Comparison of ENCODE assay signal across 9 cellular contexts in the genomic region with DNA sequence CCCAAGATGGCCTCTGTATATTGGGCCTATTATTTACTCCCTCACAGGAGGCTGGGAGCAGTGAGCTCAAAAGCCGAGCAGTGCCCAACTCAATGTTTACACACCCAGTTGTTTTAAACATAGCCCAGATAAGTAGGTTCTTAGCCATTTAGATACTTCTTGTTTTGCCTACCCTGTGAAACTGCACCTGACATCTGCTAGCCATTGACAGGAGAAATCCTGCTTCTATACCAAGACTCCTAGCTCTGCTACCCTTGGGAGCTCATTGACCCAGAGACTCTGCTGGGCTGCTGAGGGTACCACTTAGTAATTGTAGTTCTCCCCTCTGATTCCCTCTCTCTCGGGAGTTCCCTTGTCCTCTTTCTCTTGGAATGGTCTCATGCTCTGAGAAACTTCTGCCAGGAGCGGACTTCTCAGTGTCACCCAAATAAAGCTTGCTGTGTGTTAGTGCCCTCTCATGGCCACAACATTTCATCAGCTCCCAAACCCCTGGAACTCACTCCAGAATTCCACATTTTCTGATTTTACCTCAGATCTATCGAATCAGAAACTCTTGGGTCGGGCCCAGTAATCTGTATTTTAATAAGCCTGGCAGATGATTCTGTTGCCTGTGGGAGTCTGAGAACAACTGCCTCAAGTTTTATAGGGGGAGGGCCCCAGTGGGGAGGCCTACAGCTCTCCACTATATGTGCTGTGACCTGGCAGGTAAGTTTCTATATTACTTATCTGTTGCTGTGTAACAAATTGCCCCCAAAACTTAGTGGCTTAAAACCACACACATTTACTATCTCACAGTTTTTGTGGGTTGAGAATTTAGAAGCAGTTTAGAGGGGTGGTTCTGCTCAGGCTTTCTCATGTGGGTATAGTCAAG.
DNase-seq lines count a peak whose midpoint lies in the region; ATAC-seq, FAIRE-seq and TF ChIP-seq lines count a peak whose summit lies in the region.
"Had no signal": no experiment of that assay in that cellular context is flagged by ENCODE, and none has a peak within 500 bp of the region (broad histone marks: within the 10 kb centered on the region; RNA-seq: fewer than 3 reads in every experiment).

No MANE protein-coding gene starts in this region.

- H3K27me3 ChIP-seq in pancreas (peaks cover 0 to 4% (median 0%) of the 10 kb centered on the region in 4 donors), trophoblast cell (ENCODE audit: insufficient read depth, low read length) (no peaks in the 10 kb centered on the region)
- no peaks in the 10 kb centered on the region for H3K27me3 ChIP-seq in effector memory CD4-positive, alpha-beta T cell (replicated peaks; ENCODE audit: control insufficient read depth, insufficient read depth, low read length, poor library complexity, severe bottlenecking)

- H3K18ac ChIP-seq in trophoblast cell (ENCODE audit: low read length): no peak overlapping the region

- H3K9ac ChIP-seq in trophoblast cell (ENCODE audit: low read length): no peak overlapping the region

- H2BK120ac ChIP-seq in trophoblast cell (ENCODE audit: insufficient read depth, low read length, poor library complexity): no peak overlapping the region

- no peak overlapping the region for H2AK5ac ChIP-seq in trophoblast cell (ENCODE audit: low read length)

- H3K9me3 ChIP-seq in pancreas (no peaks in the 10 kb centered on the region), trophoblast cell (ENCODE audit: insufficient read depth, low read depth, low read length) (no peaks in the 10 kb centered on the region)
- no peaks in the 10 kb centered on the region for H3K9me3 ChIP-seq in effector memory CD4-positive, alpha-beta T cell (ENCODE audit: control insufficient read depth, low read length)

- WGBS in pancreas, 2 donors: 71 to 76% methylated on average over 5 of the region's 5 CpGs
- no CpG with 5 or more reads among the region's 5 CpGs for WGBS in trophoblast cell (ENCODE audit: extremely low coverage, insufficient coverage, insufficient read length)

- H3K4me3 ChIP-seq in GM12865 (ENCODE audit: low read depth, low read length): no peak overlapping the region
- H3K4me3 ChIP-seq in pancreas: no peak overlapping the region
- no peak overlapping the region for H3K4me3 ChIP-seq in trophoblast cell (ENCODE audit: low read depth, low read length)
- H3K4me3 ChIP-seq in effector memory CD4-positive, alpha-beta T cell (ENCODE audit: insufficient read depth, low read depth, low read length, poor library complexity, severe bottlenecking): no peak overlapping the region

- no peak overlapping the region for H4K8ac ChIP-seq in trophoblast cell (ENCODE audit: low read depth, low read length)

- no peak overlapping the region for H2BK5ac ChIP-seq in trophoblast cell (ENCODE audit: low read depth, low read length, poor library complexity)

- H3K23ac ChIP-seq in trophoblast cell (ENCODE audit: low read length): no peak overlapping the region

- H4K12ac ChIP-seq in trophoblast cell (ENCODE audit: low read depth, low read length): no peak overlapping the region

- H3K4ac ChIP-seq in trophoblast cell (ENCODE audit: low read depth, low read length): no peak overlapping the region

- H2BK12ac ChIP-seq in trophoblast cell (ENCODE audit: low read length): no peak overlapping the region

- no peaks in the 10 kb centered on the region for H3K79me1 ChIP-seq in trophoblast cell (ENCODE audit: low read length)

- H2AFZ ChIP-seq in trophoblast cell (ENCODE audit: insufficient read depth, low read length, poor library complexity): no peak overlapping the region

- TF ChIP-seq CTCF in GM12865 (IDR thresholded peaks at IDR 0.05; ENCODE audit: insufficient read depth, low read depth, low read length, missing control alignments) (peak; percentile 11), pancreas (IDR thresholded peaks at IDR 0.05) (no peak)

- ATAC-seq in pancreas: peak in 3 of 4 donors; percentile 30 to 47 (median 43)
- no peak for ATAC-seq in HG02623 (IDR thresholded peaks at IDR 0.05; ENCODE audit: unreplicated experiment)
- ATAC-seq in left ventricle myocardium superior: no peak

- no peak overlapping the region for H3K4me2 ChIP-seq in trophoblast cell (ENCODE audit: low read length)

- no peak overlapping the region for H4K91ac ChIP-seq in trophoblast cell (ENCODE audit: low read depth, low read length)

- H3K36me3 ChIP-seq in pancreas (no peaks in the 10 kb centered on the region), trophoblast cell (ENCODE audit: control insufficient read depth in 1 of 2, insufficient read depth in 2 of 2, low read length in 2 of 2) (no peaks in the 10 kb centered on the region)
- no peaks in the 10 kb centered on the region for H3K36me3 ChIP-seq in effector memory CD4-positive, alpha-beta T cell (ENCODE audit: control insufficient read depth, insufficient read depth, low read length)

- intact Hi-C loops in pancreas (cut with DNase I): no loop called here
- intact Hi-C loops in left ventricle myocardium superior (cut with micrococcal nuclease): no loop called here

- no peak for FAIRE-seq in pancreas (lab: Jason Lieb, UNC)

- H3K27ac ChIP-seq in pancreas (no peak overlapping the region), trophoblast cell (ENCODE audit: low read depth, low read length) (no peak overlapping the region)
- no peak overlapping the region for H3K27ac ChIP-seq in effector memory CD4-positive, alpha-beta T cell (ENCODE audit: insufficient read depth, low read length, poor library complexity, severe bottlenecking)

- H3K4me1 ChIP-seq in pancreas (no peaks in the 10 kb centered on the region), trophoblast cell (ENCODE audit: control insufficient read depth in 1 of 2, insufficient read depth in 2 of 2, low read length in 2 of 2) (no peaks in the 10 kb centered on the region)
- no peaks in the 10 kb centered on the region for H3K4me1 ChIP-seq in effector memory CD4-positive, alpha-beta T cell (ENCODE audit: control insufficient read depth, insufficient read depth, low read length, poor library complexity, severe bottlenecking)

- H3K14ac ChIP-seq in trophoblast cell (ENCODE audit: low read length): no peak overlapping the region

- no peaks in the 10 kb centered on the region for H3K79me2 ChIP-seq in trophoblast cell (ENCODE audit: control insufficient read depth, insufficient read depth, low read length, poor library complexity)

- DNase-seq in GM12865 (ENCODE audit: low read depth): no peak
- DNase-seq in OCI-M1 (lab: John Stamatoyannopoulos, UW): peak; percentile 40
- DNase-seq in fibroblast of gingiva (ENCODE audit: low read depth): peak; percentile 47
- no peak for DNase-seq in pancreas
- no peak for DNase-seq in trophoblast cell
- DNase-seq in effector memory CD4-positive, alpha-beta T cell: no peak
- DNase-seq in left ventricle myocardium superior: no peak
- DNase-seq: NCI-H524 treated with DMSO at 0.1 percent for 48 hours had no signal

Comparison
In these comparisons a context has a peak if more than half of its experiments do, and no peak if none do; other contexts are left out.
1. DNase-seq: peak in OCI-M1 (single experiment) and fibroblast of gingiva (single experiment); none in GM12865 (single experiment), pancreas (0 of 6), trophoblast cell (0 of 2), effector memory CD4-positive, alpha-beta T cell (0 of 3) and left ventricle myocardium superior (single experiment).
2. ATAC-seq: peak in pancreas (3 of 4); none in HG02623 (single experiment) and left ventricle myocardium superior (single experiment).